8 cellular contexts compared by ENCODE assay signal in the genomic region with DNA sequence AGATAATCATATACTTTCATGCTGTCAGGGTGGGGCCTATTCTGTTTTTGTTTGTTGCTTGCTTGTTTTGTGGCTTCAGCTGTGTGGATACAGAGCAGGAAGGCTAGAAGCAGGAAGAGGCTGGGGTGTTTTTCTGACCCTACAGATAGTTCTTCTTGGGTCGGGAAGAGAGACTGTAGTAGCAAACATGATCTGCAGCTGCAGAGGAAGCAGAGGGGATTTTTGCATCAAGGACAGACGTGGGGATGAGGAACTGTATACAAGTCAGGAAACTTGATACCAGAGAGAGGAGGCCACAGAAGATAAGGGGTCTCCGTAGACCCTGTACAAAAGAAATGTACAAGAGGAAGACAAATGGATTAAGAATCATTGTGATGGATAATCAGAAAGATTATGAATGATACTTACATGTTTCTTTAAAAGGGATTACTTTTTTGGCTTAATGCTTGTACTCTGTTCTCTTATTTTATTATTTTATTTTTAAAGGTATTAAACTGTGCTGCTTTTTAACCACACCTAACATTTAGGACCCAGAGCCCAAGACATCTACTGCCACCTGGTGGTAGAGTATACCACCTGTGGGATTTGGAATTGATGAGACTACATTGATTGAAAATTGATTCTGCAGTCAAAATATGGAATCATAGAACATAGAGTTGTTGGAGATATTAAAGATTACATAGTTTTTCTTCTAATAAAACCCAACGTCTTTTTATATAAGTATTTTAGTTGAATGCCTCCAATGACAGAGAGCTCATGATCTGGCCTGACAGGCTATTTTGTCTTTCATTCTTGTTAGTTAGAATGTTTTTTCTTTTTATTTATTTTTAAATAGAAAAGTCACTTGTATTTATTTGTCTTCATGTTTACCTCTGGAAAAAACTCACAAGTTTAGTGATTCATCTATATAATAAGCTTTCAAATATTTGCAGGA. TPM values are rescaled to one million over a fixed set of nuclear protein-coding genes. Genes with fewer than 3 reads are reported as not detected.
DNase-seq lines count a peak whose midpoint lies in the region; TF ChIP-seq lines count a peak whose summit lies in the region.

No MANE protein-coding gene starts in this region.

- no peak overlapping the region for H3K27ac Mint-ChIP-seq in mesothelial cell of epicardium

- H3K9me3 ChIP-seq in HAP-1 = no peaks in the 10 kb centered on the region
- no peaks in the 10 kb centered on the region for H3K9me3 ChIP-seq in effector memory CD4-positive, alpha-beta T cell (ENCODE audit: control insufficient read depth, low read length)

- H3K27me3 Mint-ChIP-seq in mesothelial cell of epicardium (ENCODE audit: low read depth) = peaks cover 1% of the 10 kb centered on the region

- H3K36me3 Mint-ChIP-seq in mesothelial cell of epicardium = no peaks in the 10 kb centered on the region

- no peak overlapping the region for H3K27ac ChIP-seq in effector memory CD4-positive, alpha-beta T cell (ENCODE audit: insufficient read depth, low read length, poor library complexity, severe bottlenecking)

- no peak overlapping the region for H3K4me3 Mint-ChIP-seq in mesothelial cell of epicardium

- peak; percentile 18 for DNase-seq in COLO668 (lab: John Stamatoyannopoulos, UW; ENCODE audit: unreplicated experiment)
- peak; percentile 36 to 37 for DNase-seq in HAP-1 (ENCODE audit: low spot score in 2 of 2)
- peak; percentile 0 for DNase-seq in NCI-H748 treated with DMSO at 0.1 percent for 48 hours (lab: John Stamatoyannopoulos, UW)
- peak; percentile 67 for DNase-seq in dermis blood vessel endothelial cell
- no peak for DNase-seq in mesothelial cell of epicardium (ENCODE audit: low spot score in 2 of 2, unreplicated experiment in 2 of 2)
- no peak for DNase-seq in stimulated activated CD8-positive, alpha-beta memory T cell treated with anti-CD3 and anti-CD28 coated beads, Interleukin-4, amount 100 ng/mL, for 48 hours
- no peak for DNase-seq in effector memory CD4-positive, alpha-beta T cell
- DNase-seq in activated gamma-delta T cell (lab: John Stamatoyannopoulos, UW) = no peak

- H3K36me3 ChIP-seq in HAP-1 (replicated peaks) = no peaks in the 10 kb centered on the region
- H3K36me3 ChIP-seq in effector memory CD4-positive, alpha-beta T cell (ENCODE audit: control insufficient read depth, insufficient read depth, low read length) = no peaks in the 10 kb centered on the region

- H3K4me3 ChIP-seq in HAP-1 = no peak overlapping the region
- H3K4me3 ChIP-seq in effector memory CD4-positive, alpha-beta T cell (ENCODE audit: insufficient read depth, low read depth, low read length, poor library complexity, severe bottlenecking) = no peak overlapping the region

- no peaks in the 10 kb centered on the region for H3K4me1 ChIP-seq in HAP-1
- H3K4me1 ChIP-seq in effector memory CD4-positive, alpha-beta T cell (ENCODE audit: control insufficient read depth, insufficient read depth, low read length, poor library complexity, severe bottlenecking) = no peaks in the 10 kb centered on the region

- peak; percentile 79 for TF ChIP-seq CTCF in mesothelial cell of epicardium (IDR thresholded peaks at IDR 0.05; ENCODE audit: unreplicated experiment)

- peaks cover 8% of the 10 kb centered on the region for H3K27me3 ChIP-seq in HAP-1 (ENCODE audit: low read depth)
- no peaks in the 10 kb centered on the region for H3K27me3 ChIP-seq in effector memory CD4-positive, alpha-beta T cell (replicated peaks; ENCODE audit: control insufficient read depth, insufficient read depth, low read length, poor library complexity, severe bottlenecking)

- in situ Hi-C loops in HAP-1 (cut with MboI; ENCODE audit: low sequenced_read_pairs) = no loop called here

- peaks cover 4% of the 10 kb centered on the region for H3K4me1 Mint-ChIP-seq in mesothelial cell of epicardium

- H3K9me3 Mint-ChIP-seq in mesothelial cell of epicardium = no peaks in the 10 kb centered on the region

RNA-seq across cellular contexts. Expression of gene KALRN, which starts 46.1 kb away (rescaled TPM):
- total RNA-seq in dermis blood vessel endothelial cell (140 and 151 TPM in 2 replicates), mesothelial cell of epicardium (54.8 to 64.5 TPM (median 57.8 TPM) in 3 replicates)

Comparison
In these comparisons a context has a peak if more than half of its experiments do, and no peak if none do; other contexts are left out.
1. DNase-seq: peak in COLO668 (single experiment), HAP-1 (2 of 2), NCI-H748 treated with DMSO at 0.1 percent for 48 hours (single experiment) and dermis blood vessel endothelial cell (single experiment); none in mesothelial cell of epicardium (0 of 2), stimulated activated CD8-positive, alpha-beta memory T cell treated with anti-CD3 and anti-CD28 coated beads, Interleukin-4, amount 100 ng/mL, for 48 hours (single experiment), effector memory CD4-positive, alpha-beta T cell (0 of 3) and activated gamma-delta T cell (single experiment).